Comparison of ENCODE assay signal across 8 cellular contexts in the genomic region with DNA sequence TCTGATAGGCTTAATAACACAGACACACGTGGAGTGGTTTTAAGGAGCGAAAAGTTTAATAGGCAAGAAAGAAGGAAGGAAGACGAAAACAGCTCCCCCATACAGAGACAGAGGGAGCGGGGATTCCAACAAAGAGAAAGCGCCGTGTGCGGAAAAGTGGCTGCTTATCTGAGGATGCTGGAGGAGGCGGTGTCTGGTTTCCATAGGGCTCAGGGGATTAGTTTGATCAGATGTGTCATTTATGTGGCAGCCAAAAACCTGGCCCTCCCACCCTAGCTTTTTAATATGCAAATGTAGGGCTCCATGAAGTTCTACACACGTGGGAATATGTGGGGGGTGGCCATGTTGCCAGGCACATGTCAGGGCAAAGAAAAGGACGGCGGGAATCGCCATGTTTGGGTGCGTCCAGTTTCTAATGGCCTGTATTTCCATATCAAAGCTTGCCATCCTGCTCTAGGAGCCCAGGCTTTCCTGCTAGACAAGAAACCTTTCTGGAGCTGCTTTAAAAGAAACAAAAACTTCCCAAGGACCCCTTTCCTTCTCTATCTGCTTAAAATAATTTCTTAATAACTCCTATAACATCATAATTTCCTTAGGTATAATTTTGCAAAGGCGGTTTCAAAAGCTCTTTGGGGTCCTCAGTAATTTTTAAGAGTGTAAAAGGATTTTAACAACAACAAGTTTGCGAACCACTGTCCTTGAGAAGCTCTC. TPM values are rescaled to one million over a fixed set of nuclear protein-coding genes. Genes with fewer than 3 reads are reported as not detected.
DNase-seq lines count a peak whose midpoint lies in the region; ATAC-seq, FAIRE-seq and TF ChIP-seq lines count a peak whose summit lies in the region.

No MANE protein-coding gene starts in this region.

- peak; percentile 48 for ATAC-seq in WTC11
- ATAC-seq in thoracic aorta (ENCODE audit: insufficient number of reproducible peaks, low FRiP score, low read depth), result no peak
- no peak for ATAC-seq in HG03039 (IDR thresholded peaks at IDR 0.05; ENCODE audit: unreplicated experiment)

- peak overlapping the region; percentile 84 for H2AFZ ChIP-seq in keratinocyte (ENCODE audit: control insufficient read depth, low read length)

- dilution Hi-C loops in keratinocyte (cut with MboI; ENCODE audit: extremely low pct_ligation_motif_present, low sequenced_read_pairs), result no loop called here

- H3K4me1 Mint-ChIP-seq in activated T-cell treated with anti-CD3 and anti-CD28 coated beads, Interleukin-2, amount 50 U/mL, for 24 hours (ENCODE audit: low read depth), result peaks cover 28% of the 10 kb centered on the region
- H3K4me1 Mint-ChIP-seq in WTC11, result peaks cover 34% of the 10 kb centered on the region

- H3K36me3 ChIP-seq in keratinocyte (ENCODE audit: control insufficient read depth in 2 of 2, extremely low read depth in 1 of 2, insufficient read depth in 2 of 2, low read length in 2 of 2), result no peaks in the 10 kb centered on the region
- H3K36me3 ChIP-seq in thoracic aorta, result no peaks in the 10 kb centered on the region

- H3K9me1 ChIP-seq in keratinocyte (ENCODE audit: control insufficient read depth, extremely low read depth, insufficient read depth, low read length), result no peaks in the 10 kb centered on the region

- CTCF ChIA-PET in WTC11 (lab: Charles Lee), result interaction anchor here (1.0 to 2.7 kb wide), 9 partner anchors 15 to 403 kb away, joined by 3 to 36 read pairs (median 5); a partner anchor contains a TSS

- no peaks in the 10 kb centered on the region for H3K27me3 Mint-ChIP-seq in activated T-cell treated with anti-CD3 and anti-CD28 coated beads, Interleukin-2, amount 50 U/mL, for 24 hours
- no peaks in the 10 kb centered on the region for H3K27me3 Mint-ChIP-seq in WTC11 (ENCODE audit: low read depth)

- H3K4me1 ChIP-seq in keratinocyte (ENCODE audit: control insufficient read depth, extremely low read depth, insufficient read depth, low read length) (peaks cover 11% of the 10 kb centered on the region), thoracic aorta (ENCODE audit: control insufficient read depth in 1 of 2, low read depth in 2 of 2) (peaks cover 0 to 13% of the 10 kb centered on the region in 2 donors)

- H3K9me3 ChIP-seq in keratinocyte (ENCODE audit: control insufficient read depth, low read depth, low read length) (no peaks in the 10 kb centered on the region), thoracic aorta (no peaks in the 10 kb centered on the region)

- TF ChIP-seq CTCF in WTC11 (IDR thresholded peaks at IDR 0.05) (no peak), keratinocyte (optimal IDR thresholded peaks at IDR 0.05 in 1 of 3, IDR thresholded peaks at IDR 0.05 in 1 of 3, conservative IDR thresholded peaks at IDR 0.05 in 1 of 3; ENCODE audit: extremely low read depth in 1 of 3, insufficient read depth in 2 of 3, low read length in 3 of 3) (no peak), thoracic aorta (IDR thresholded peaks at IDR 0.05) (no peak)

- H3K4me3 ChIP-seq in keratinocyte (ENCODE audit: control insufficient read depth in 2 of 3, extremely low read depth in 1 of 3, insufficient read depth in 2 of 3, low read depth in 1 of 3, low read length in 3 of 3), result peak overlapping the region in 2 of 3 experiments; percentile 10 to 84
- peak overlapping the region; percentile 98 for H3K4me3 ChIP-seq in thoracic aorta

- DNase-seq in activated T-cell treated with anti-CD3 and anti-CD28 coated beads, Interleukin-2, amount 50 U/mL, for 24 hours, result no peak
- no peak for DNase-seq in activated T-cell treated with anti-CD3 and anti-CD28 coated beads for 4 hours
- DNase-seq in WTC11 (ENCODE audit: low spot score), result peak; percentile 56
- DNase-seq in keratinocyte (ENCODE audit: low read depth, low spot score), result no peak
- no peak for DNase-seq in thoracic aorta (ENCODE audit: low spot score)
- DNase-seq in NCI-H69 (lab: John Stamatoyannopoulos, UW), result no peak
- DNase-seq in AG20443 (ENCODE audit: low spot score), result no peak

- H3K27ac Mint-ChIP-seq in activated T-cell treated with anti-CD3 and anti-CD28 coated beads, Interleukin-2, amount 50 U/mL, for 24 hours, result peak overlapping the region; percentile 93
- peak overlapping the region; percentile 90 for H3K27ac Mint-ChIP-seq in WTC11

- FAIRE-seq in keratinocyte (lab: Jason Lieb, UNC), result no peak

- peaks cover 22% of the 10 kb centered on the region for H3K36me3 Mint-ChIP-seq in activated T-cell treated with anti-CD3 and anti-CD28 coated beads, Interleukin-2, amount 50 U/mL, for 24 hours (ENCODE audit: low read depth)
- peaks cover 7% of the 10 kb centered on the region; the same call in 1 of the 2 replicates for H3K36me3 Mint-ChIP-seq in WTC11

- no peaks in the 10 kb centered on the region for H3K9me3 Mint-ChIP-seq in activated T-cell treated with anti-CD3 and anti-CD28 coated beads, Interleukin-2, amount 50 U/mL, for 24 hours
- H3K9me3 Mint-ChIP-seq in WTC11, result no peaks in the 10 kb centered on the region

- peaks cover 28% of the 10 kb centered on the region for H3K79me2 ChIP-seq in keratinocyte (ENCODE audit: control insufficient read depth, insufficient read depth, low read length)

- H3K27me3 ChIP-seq in keratinocyte (ENCODE audit: control insufficient read depth, extremely low read depth, insufficient read depth, low read length), result no peaks in the 10 kb centered on the region
- H3K27me3 ChIP-seq in thoracic aorta (replicated peaks; ENCODE audit: insufficient read depth), result no peaks in the 10 kb centered on the region

- H4K20me1 ChIP-seq in keratinocyte (ENCODE audit: control insufficient read depth, extremely low read depth, insufficient read depth, low read length), result no peaks in the 10 kb centered on the region

- H3K9ac ChIP-seq in keratinocyte (ENCODE audit: control insufficient read depth, extremely low read depth, insufficient read depth, low read length), result peak overlapping the region; percentile 87

- H3K27ac ChIP-seq in keratinocyte (ENCODE audit: control insufficient read depth, insufficient read depth, low read length), result peak overlapping the region; percentile 77
- peak overlapping the region; percentile 80 to 88 for H3K27ac ChIP-seq in thoracic aorta

- peak overlapping the region; percentile 71 for H3K4me2 ChIP-seq in keratinocyte (ENCODE audit: control insufficient read depth, extremely low read depth, insufficient read depth, low read depth, low read length)

- H3K4me3 Mint-ChIP-seq in activated T-cell treated with anti-CD3 and anti-CD28 coated beads, Interleukin-2, amount 50 U/mL, for 24 hours, result peak overlapping the region; percentile 89
- peak overlapping the region; percentile 86 for H3K4me3 Mint-ChIP-seq in WTC11

- POLR2A ChIA-PET in WTC11 (lab: Charles Lee), result interaction anchor here (0.7 to 2.1 kb wide), 4 partner anchors 46 to 936 kb away, joined by 3 to 12 read pairs (median 3); a partner anchor contains a TSS

TF ChIP-seq in WTC11, 78 proteins besides CTCF, POLR2A, EP300 and RAD21 (continues in another document):
- TF ChIP-seq ESRRA (CRISPR knock-in tag; IDR thresholded peaks at IDR 0.05; ENCODE audit: borderline replicate concordance), result no peak
- TF ChIP-seq OVOL2 (CRISPR knock-in tag; IDR thresholded peaks at IDR 0.05; ENCODE audit: borderline replicate concordance), result no peak
- TF ChIP-seq, protein P1, sequence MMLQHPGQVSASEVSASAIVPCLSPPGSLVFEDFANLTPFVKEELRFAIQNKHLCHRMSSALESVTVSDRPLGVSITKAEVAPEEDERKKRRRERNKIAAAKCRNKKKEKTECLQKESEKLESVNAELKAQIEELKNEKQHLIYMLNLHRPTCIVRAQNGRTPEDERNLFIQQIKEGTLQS (CRISPR knock-in tag; conservative IDR thresholded peaks at IDR 0.05), result no peak
- peak; percentile 42; the same call in 1 of the 2 replicates for TF ChIP-seq FOXK1 (CRISPR knock-in tag; IDR thresholded peaks at IDR 0.05)

RNA-seq across cellular contexts. Expression of a gene that starts 0.7 kb away (rescaled TPM):
- 96.1 to 104 TPM (median 102 TPM) in 3 replicates for total RNA-seq in WTC11 (2021)
- polyA plus RNA-seq in keratinocyte, result 9.1 to 12.2 TPM (median 9.6 TPM) in 3 replicates
- 0.66 TPM for polyA plus RNA-seq in keratinocyte (2011; ENCODE audit: low read depth)
- polyA plus RNA-seq in keratinocyte (2011; cell fraction: cytosol; rRNA removed), result 3.7 and 4.7 TPM in 2 replicates
- polyA plus RNA-seq in keratinocyte (2011; cell fraction: nucleus; rRNA removed), result 24.5 and 29.1 TPM in 2 replicates
- 3.8 and 8.4 TPM in 2 replicates for polyA plus RNA-seq in keratinocyte (2012; ENCODE audit: low replicate concordance)
- polyA minus RNA-seq in keratinocyte, result 4.5 to 13.7 TPM (median 4.7 TPM) in 3 replicates
- polyA minus RNA-seq in keratinocyte (2011; cell fraction: cytosol; rRNA and poly(A)+ RNA removed), result 0.77 TPM
- polyA minus RNA-seq in keratinocyte (2011; cell fraction: nucleus; rRNA and poly(A)+ RNA removed), result 7.6 and 12.3 TPM in 2 replicates
- 1 to 10 TPM; 8.9 to 9.1 TPM for total RNA-seq in thoracic aorta

RNA-seq across cellular contexts. Expression of a gene that starts 16.9 kb away (rescaled TPM):
- total RNA-seq in WTC11 (2021), result not detected in 3 replicates
- 0.37 to 0.95 TPM (median 0.66 TPM) in 3 replicates for polyA plus RNA-seq in keratinocyte
- polyA plus RNA-seq in keratinocyte (2011; ENCODE audit: low read depth), result not detected
- 0.30 and 0.69 TPM in 2 replicates for polyA plus RNA-seq in keratinocyte (2011; cell fraction: cytosol; rRNA removed)
- polyA plus RNA-seq in keratinocyte (2011; cell fraction: nucleus; rRNA removed), result 0.37 TPM in 1 of 2 replicates, not detected in the other
- 0.66 and 0.71 TPM in 2 replicates for polyA plus RNA-seq in keratinocyte (2012; ENCODE audit: low replicate concordance)
- 0.53 TPM in 1 of 3 replicates, not detected in the others for polyA minus RNA-seq in keratinocyte
- not detected for polyA minus RNA-seq in keratinocyte (2011; cell fraction: cytosol; rRNA and poly(A)+ RNA removed)
- not detected in 2 replicates for polyA minus RNA-seq in keratinocyte (2011; cell fraction: nucleus; rRNA and poly(A)+ RNA removed)
- total RNA-seq in thoracic aorta, result not detected

RNA-seq across cellular contexts. Expression of a gene that starts 51.9 kb away (rescaled TPM):
- 52.4 to 57.6 TPM (median 54.7 TPM) in 3 replicates for total RNA-seq in WTC11 (2021)
- polyA plus RNA-seq in keratinocyte, result 1.7 to 6.2 TPM (median 5.5 TPM) in 3 replicates
- 0.25 TPM for polyA plus RNA-seq in keratinocyte (2011; ENCODE audit: low read depth)
- polyA plus RNA-seq in keratinocyte (2011; cell fraction: cytosol; rRNA removed), result 1.9 and 2.5 TPM in 2 replicates
- 1.6 and 2.5 TPM in 2 replicates for polyA plus RNA-seq in keratinocyte (2011; cell fraction: nucleus; rRNA removed)
- polyA plus RNA-seq in keratinocyte (2012; ENCODE audit: low replicate concordance), result 0.37 and 7.6 TPM in 2 replicates
- 4.0 to 5.6 TPM (median 5.2 TPM) in 3 replicates for polyA minus RNA-seq in keratinocyte
- polyA minus RNA-seq in keratinocyte (2011; cell fraction: cytosol; rRNA and poly(A)+ RNA removed), result 9.4 TPM
- polyA minus RNA-seq in keratinocyte (2011; cell fraction: nucleus; rRNA and poly(A)+ RNA removed), result 1.2 and 1.6 TPM in 2 replicates
- total RNA-seq in thoracic aorta, result 1 to 10 TPM in 1 of 2 donors, not detected in 1; 2.5 TPM

Comparison
In these comparisons a context has a peak if more than half of its experiments do, and no peak if none do; other contexts are left out.
1. RNA of a gene that starts 51.9 kb away (total RNA-seq): 52.4 to 57.6 TPM in WTC11; 2.5 TPM in thoracic aorta; every median in the first group is over 10 times any median in the second.